15 cellular contexts compared by ENCODE assay signal in the genomic region with DNA sequence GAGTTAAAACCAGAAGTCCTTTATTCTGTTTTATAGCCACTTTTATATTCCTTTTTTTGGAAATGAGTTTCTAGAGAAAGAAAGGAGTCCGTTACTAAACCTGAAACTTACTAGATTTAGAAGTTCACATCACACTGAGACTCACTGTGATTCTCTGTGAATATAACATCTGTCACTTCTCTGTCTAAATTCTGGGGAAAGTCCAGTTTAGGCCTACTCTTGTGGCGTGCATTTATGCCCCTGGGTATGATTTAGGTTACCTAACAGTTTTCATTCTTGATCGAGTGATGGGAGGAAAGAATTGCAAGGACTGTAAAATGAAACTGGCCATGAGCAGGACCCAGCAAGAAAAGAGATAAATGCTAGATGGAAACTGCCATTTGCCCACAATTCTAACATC.
A peak's percentile ranks its signal among the peaks of the same experiment; 100 is the strongest.
DNase-seq lines count a peak whose midpoint lies in the region; ATAC-seq and TF ChIP-seq lines count a peak whose summit lies in the region.
"Had no signal": no experiment of that assay in that cellular context is flagged by ENCODE, and none has a peak within 500 bp of the region (broad histone marks: within the 10 kb centered on the region; RNA-seq: fewer than 3 reads in every experiment).

No MANE protein-coding gene starts in this region.

- H3K27me3 Mint-ChIP-seq in progenitor cell of endocrine pancreas, result no peaks in the 10 kb centered on the region

- no peaks in the 10 kb centered on the region for H3K4me1 ChIP-seq in heart right ventricle
- H3K4me1 ChIP-seq: A549, tibial nerve had no signal

- H3K9me3 ChIP-seq in heart right ventricle, result peaks cover 0 to 4% (median 0%) of the 10 kb centered on the region in 11 donors
- H3K9me3 ChIP-seq: A549, neutrophil, tibial nerve had no signal

- TF ChIP-seq CTCF in GM10266 (IDR thresholded peaks at IDR 0.05; ENCODE audit: control insufficient read depth, insufficient read depth, low read depth, missing control alignments), result no peak
- TF ChIP-seq CTCF in heart right ventricle (IDR thresholded peaks at IDR 0.05), result no peak
- TF ChIP-seq CTCF in progenitor cell of endocrine pancreas (IDR thresholded peaks at IDR 0.05; ENCODE audit: unreplicated experiment), result no peak

- DNase-seq in GM10266 (ENCODE audit: extremely low spot score) (peak; percentile 41), NCI-H526 treated with DMSO at 0.1 percent for 48 hours (lab: John Stamatoyannopoulos, UW) (no peak), heart right ventricle (no peak), NCI-H1694 (lab: John Stamatoyannopoulos, UW) (no peak), progenitor cell of endocrine pancreas (ENCODE audit: low spot score, unreplicated experiment) (no peak)
- DNase-seq: DMS 273 treated with DMSO at 0.1 percent for 48 hours, NCI-H1417, WERI-Rb-1 had no signal

- no peaks in the 10 kb centered on the region for H3K27me3 ChIP-seq in heart right ventricle
- H3K27me3 ChIP-seq: neutrophil, tibial nerve had no signal

- intact Hi-C loops in heart right ventricle (cut with DNase I), result no loop called here

- no peaks in the 10 kb centered on the region for H3K36me3 ChIP-seq in heart right ventricle
- H3K36me3 ChIP-seq: neutrophil, tibial nerve, WERI-Rb-1 had no signal

- peak; percentile 65 for ATAC-seq in GM19043 (IDR thresholded peaks at IDR 0.05; ENCODE audit: low read depth, unreplicated experiment)
- peak; percentile 86 for ATAC-seq in GM21825 (IDR thresholded peaks at IDR 0.05; ENCODE audit: unreplicated experiment)
- peak; percentile 80 for ATAC-seq in HG03108 (IDR thresholded peaks at IDR 0.05; ENCODE audit: unreplicated experiment)
- no peak for ATAC-seq in heart right ventricle
- ATAC-seq: A549 had no signal

- H3K4me3 ChIP-seq in heart right ventricle, result no peak overlapping the region
- H3K4me3 ChIP-seq: A549, skin epidermis, tibial nerve had no signal

- no peak overlapping the region for H3K4me3 Mint-ChIP-seq in progenitor cell of endocrine pancreas (ENCODE audit: low read depth)

- H3K36me3 Mint-ChIP-seq in progenitor cell of endocrine pancreas (ENCODE audit: insufficient read depth), result no peaks in the 10 kb centered on the region

- H3K9me3 Mint-ChIP-seq in progenitor cell of endocrine pancreas (ENCODE audit: low read depth), result peaks cover 13% of the 10 kb centered on the region

- no peak overlapping the region for H3K27ac ChIP-seq in heart right ventricle
- H3K27ac ChIP-seq: A549, neutrophil, skin epidermis, tibial nerve, WERI-Rb-1 had no signal

- no peak overlapping the region for H3K27ac Mint-ChIP-seq in progenitor cell of endocrine pancreas

- peaks cover 2% of the 10 kb centered on the region for H3K4me1 Mint-ChIP-seq in progenitor cell of endocrine pancreas (ENCODE audit: low read depth)

- WGBS in heart right ventricle, 2 donors, result 69 to 80% methylated on average over 3 of the region's 3 CpGs

Comparison
In these comparisons a context has a peak if more than half of its experiments do, and no peak if none do; other contexts are left out.
1. ATAC-seq: peak in GM19043 (single experiment), GM21825 (single experiment) and HG03108 (single experiment); none in heart right ventricle (0 of 8).